Comparison of ENCODE assay signal across 8 cellular contexts in the genomic region with DNA sequence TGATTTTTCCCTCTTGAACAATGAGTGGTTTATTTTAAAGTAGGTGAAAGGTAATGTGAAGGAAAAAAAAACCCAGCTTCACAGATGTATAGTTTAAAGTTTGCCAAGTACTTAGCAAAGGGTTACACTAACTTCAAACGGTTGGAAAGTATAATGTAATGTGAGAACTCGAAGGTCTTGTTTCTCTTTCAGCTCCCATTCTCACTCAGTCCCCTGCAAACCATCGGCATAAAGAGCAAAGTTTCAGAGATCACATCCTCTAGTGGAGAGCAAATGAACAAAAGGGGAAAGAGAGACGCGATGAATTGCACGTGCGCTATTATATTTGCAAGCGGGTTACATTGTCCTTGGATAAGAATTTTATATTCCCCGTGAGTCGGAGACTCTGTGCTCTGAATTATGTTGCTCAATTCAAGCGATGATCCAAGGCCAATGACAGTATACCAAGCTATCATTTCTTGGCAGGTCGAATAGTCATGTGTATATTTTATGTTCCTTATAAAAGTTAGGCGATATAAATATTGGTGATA. TPM values are rescaled to one million over a fixed set of nuclear protein-coding genes. Genes with fewer than 3 reads are reported as not detected.
A peak's percentile ranks its signal among the peaks of the same experiment; 100 is the strongest.
DNase-seq lines count a peak whose midpoint lies in the region; ATAC-seq and TF ChIP-seq lines count a peak whose summit lies in the region.

No MANE protein-coding gene starts in this region.

- ATAC-seq in GM19025 (IDR thresholded peaks at IDR 0.05; ENCODE audit: low read depth, unreplicated experiment) (peak; percentile 92), HG03095 (IDR thresholded peaks at IDR 0.05; ENCODE audit: unreplicated experiment) (peak; percentile 89), left colon (peak; percentile 90)

- H3K27me3 ChIP-seq in AG04450 (ENCODE audit: control insufficient read depth, insufficient read depth, low read length): no peaks in the 10 kb centered on the region
- H3K27me3 ChIP-seq in uterus: no peaks in the 10 kb centered on the region
- no peaks in the 10 kb centered on the region for H3K27me3 ChIP-seq in thyroid gland

- DNase-seq in AG04450 (ENCODE audit: low read depth, low spot score) (peak; percentile 34), left colon (peak; percentile 36 to 56), uterus (peak in 1 of 2 donors; percentile 28), thyroid gland (no peak), endothelial cell (ENCODE audit: low spot score) (no peak)

- POLR2A ChIA-PET in AG04450 (lab: Yijun Ruan, JAX): no interaction called here

- no peaks in the 10 kb centered on the region for H3K9me3 Mint-ChIP-seq in endothelial cell (ENCODE audit: unreplicated experiment)

- H3K4me3 Mint-ChIP-seq in endothelial cell (ENCODE audit: unreplicated experiment): no peak overlapping the region

- H3K27ac Mint-ChIP-seq in endothelial cell (ENCODE audit: unreplicated experiment): no peak overlapping the region

- H3K36me3 ChIP-seq in uterus (no peaks in the 10 kb centered on the region), thyroid gland (no peaks in the 10 kb centered on the region)

- peaks cover 3% of the 10 kb centered on the region for H3K27me3 Mint-ChIP-seq in endothelial cell (ENCODE audit: unreplicated experiment)

- peaks cover 6% of the 10 kb centered on the region for H3K36me3 Mint-ChIP-seq in endothelial cell (ENCODE audit: low read depth, unreplicated experiment)

- H3K9me3 ChIP-seq in AG04450 (ENCODE audit: control insufficient read depth, insufficient read depth, low read length): peaks cover under 1% of the 10 kb centered on the region; the same call in 1 of the 2 replicates
- H3K9me3 ChIP-seq in uterus: no peaks in the 10 kb centered on the region
- H3K9me3 ChIP-seq in thyroid gland: no peaks in the 10 kb centered on the region

- TF ChIP-seq CTCF in AG04450 (IDR thresholded peaks at IDR 0.05; ENCODE audit: low read depth, low read length) (peak; percentile 66), WI38 (IDR thresholded peaks at IDR 0.05; ENCODE audit: low read depth, low read length) (peak; percentile 40; the same call in 1 of the 2 replicates), uterus (IDR thresholded peaks at IDR 0.05) (peak in 3 of 4 experiments; percentile 14 to 48 (median 44)), thyroid gland (IDR thresholded peaks at IDR 0.05) (peak in 2 of 6 experiments; percentile 16 to 20), endothelial cell (IDR thresholded peaks at IDR 0.05; ENCODE audit: unreplicated experiment) (no peak)

- WGBS in thyroid gland, 2 donors: 12 to 13% methylated on average over 13 of the region's 13 CpGs

- H3K4me3 ChIP-seq in AG04450 (ENCODE audit: low read depth, low read length): peak overlapping the region; percentile 29
- peak overlapping the region; percentile 44 for H3K4me3 ChIP-seq in WI38 (ENCODE audit: low read depth, low read length)
- H3K4me3 ChIP-seq in uterus: no peak overlapping the region
- no peak overlapping the region for H3K4me3 ChIP-seq in thyroid gland (replicated peaks in 1 of 3)

- H3K4me1 ChIP-seq in uterus: no peaks in the 10 kb centered on the region
- no peaks in the 10 kb centered on the region for H3K4me1 ChIP-seq in thyroid gland

- no peak for TF ChIP-seq POLR2A in uterus (IDR thresholded peaks at IDR 0.05)
- no peak for TF ChIP-seq POLR2A in thyroid gland (IDR thresholded peaks at IDR 0.05)

- H3K27ac ChIP-seq in AG04450 (ENCODE audit: low read depth, low read length): peak overlapping the region; percentile 12
- peak overlapping the region in 1 of 2 donors; percentile 40 for H3K27ac ChIP-seq in uterus
- H3K27ac ChIP-seq in thyroid gland: no peak overlapping the region

- peaks cover 17% of the 10 kb centered on the region for H3K4me1 Mint-ChIP-seq in endothelial cell (ENCODE audit: unreplicated experiment)

- CTCF ChIA-PET in AG04450 (lab: Charles Lee): interaction anchor here (0.5 to 2.3 kb wide), 14 partner anchors 8 to 419 kb away, joined by 3 to 19 read pairs (median 4); no protein-coding TSS in a partner anchor

- intact Hi-C loops in left colon (cut with DNase I, micrococcal nuclease) (no loop called here), uterus (cut with DNase I; ENCODE audit: low total_unique reads) (no loop called here), thyroid gland (cut with DNase I) (no loop called here)

RNA-seq across cellular contexts. Expression of a gene that starts 37.6 kb away (rescaled TPM):
- polyA plus RNA-seq in AG04450 (2011; rRNA removed): 2.8 and 3.5 TPM in 2 replicates
- 0.78 and 2.1 TPM in 2 replicates for polyA minus RNA-seq in AG04450 (2011; rRNA and poly(A)+ RNA removed)
- total RNA-seq in left colon: 10 to 100 TPM; 41.7 to 53.6 TPM
- 100 to 1,000 TPM in 1 of 4 donors, 10 to 100 TPM in 1, 1 to 10 TPM in 2; 1.5 to 102 (median 8.7) TPM for total RNA-seq in uterus
- 1 to 10 TPM; 2.0 to 6.0 (median 4.1) TPM for total RNA-seq in thyroid gland
- 0.08 TPM for total RNA-seq in endothelial cell (ENCODE audit: unreplicated experiment)

Comparison
In these comparisons a context has a peak if more than half of its experiments do, and no peak if none do; other contexts are left out.
1. DNase-seq: peak in AG04450 (single experiment) and left colon (2 of 2); none in thyroid gland (0 of 2) and endothelial cell (single experiment).
2. H3K4me3 ChIP-seq: peak in AG04450 (single experiment) and WI38 (single experiment); none in uterus (0 of 2) and thyroid gland (0 of 3).
3. Peak in every context shown above with its lines, with median percentiles within 50 percentile points of each other: ATAC-seq.